Comparison of ENCODE assay signal across 1 cellular context in the genomic region with DNA sequence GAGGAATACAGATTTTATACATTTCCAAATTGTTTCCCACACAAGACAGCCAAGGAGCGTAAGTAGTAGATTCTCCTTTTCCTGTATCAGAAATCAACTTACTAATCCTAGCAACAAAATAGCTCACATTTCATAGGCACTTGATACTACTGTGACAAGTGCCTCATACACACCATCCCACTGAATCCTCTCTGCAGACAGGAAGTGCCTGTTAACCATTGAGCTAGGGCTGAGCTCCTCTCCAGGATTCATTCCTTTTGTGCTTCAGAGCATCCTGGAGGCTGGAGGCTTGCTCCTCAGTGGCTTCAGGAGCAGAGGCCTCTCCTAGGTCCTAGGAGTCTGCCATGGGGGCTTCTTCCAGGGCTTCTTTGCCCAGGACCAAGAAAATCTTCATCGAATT.
TF ChIP-seq lines count a peak whose summit lies in the region.

No MANE protein-coding gene starts in this region.

TF ChIP-seq in K562, 482 proteins besides CTCF, POLR2A, EP300 and RAD21:
- TF ChIP-seq C11orf30 (IDR thresholded peaks at IDR 0.05; ENCODE audit: low read depth) (no peak), NCOA6 (IDR thresholded peaks at IDR 0.05) (no peak), HDGF (IDR thresholded peaks at IDR 0.05) (no peak), IFI16 (CRISPR knock-in tag; IDR thresholded peaks at IDR 0.05) (no peak), CXXC5 (CRISPR knock-in tag; IDR thresholded peaks at IDR 0.05) (no peak), POLR2AphosphoS5 (IDR thresholded peaks at IDR 0.05; ENCODE audit: control insufficient read depth, insufficient read depth, low read depth, low read length) (no peak), HDAC8 (tag; IDR thresholded peaks at IDR 0.05) (no peak)
- TF ChIP-seq, protein P1, sequence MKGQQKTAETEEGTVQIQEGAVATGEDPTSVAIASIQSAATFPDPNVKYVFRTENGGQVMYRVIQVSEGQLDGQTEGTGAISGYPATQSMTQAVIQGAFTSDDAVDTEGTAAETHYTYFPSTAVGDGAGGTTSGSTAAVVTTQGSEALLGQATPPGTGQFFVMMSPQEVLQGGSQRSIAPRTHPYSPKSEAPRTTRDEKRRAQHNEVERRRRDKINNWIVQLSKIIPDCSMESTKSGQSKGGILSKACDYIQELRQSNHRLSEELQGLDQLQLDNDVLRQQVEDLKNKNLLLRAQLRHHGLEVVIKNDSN (CRISPR knock-in tag; IDR thresholded peaks at IDR 0.05): no peak
- TF ChIP-seq, protein P2, sequence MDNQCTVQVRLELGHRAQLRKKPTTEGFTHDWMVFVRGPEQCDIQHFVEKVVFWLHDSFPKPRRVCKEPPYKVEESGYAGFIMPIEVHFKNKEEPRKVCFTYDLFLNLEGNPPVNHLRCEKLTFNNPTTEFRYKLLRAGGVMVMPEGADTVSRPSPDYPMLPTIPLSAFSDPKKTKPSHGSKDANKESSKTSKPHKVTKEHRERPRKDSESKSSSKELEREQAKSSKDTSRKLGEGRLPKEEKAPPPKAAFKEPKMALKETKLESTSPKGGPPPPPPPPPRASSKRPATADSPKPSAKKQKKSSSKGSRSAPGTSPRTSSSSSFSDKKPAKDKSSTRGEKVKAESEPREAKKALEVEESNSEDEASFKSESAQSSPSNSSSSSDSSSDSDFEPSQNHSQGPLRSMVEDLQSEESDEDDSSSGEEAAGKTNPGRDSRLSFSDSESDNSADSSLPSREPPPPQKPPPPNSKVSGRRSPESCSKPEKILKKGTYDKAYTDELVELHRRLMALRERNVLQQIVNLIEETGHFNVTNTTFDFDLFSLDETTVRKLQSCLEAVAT (IDR thresholded peaks at IDR 0.05): no peak
